In the genomic region with DNA sequence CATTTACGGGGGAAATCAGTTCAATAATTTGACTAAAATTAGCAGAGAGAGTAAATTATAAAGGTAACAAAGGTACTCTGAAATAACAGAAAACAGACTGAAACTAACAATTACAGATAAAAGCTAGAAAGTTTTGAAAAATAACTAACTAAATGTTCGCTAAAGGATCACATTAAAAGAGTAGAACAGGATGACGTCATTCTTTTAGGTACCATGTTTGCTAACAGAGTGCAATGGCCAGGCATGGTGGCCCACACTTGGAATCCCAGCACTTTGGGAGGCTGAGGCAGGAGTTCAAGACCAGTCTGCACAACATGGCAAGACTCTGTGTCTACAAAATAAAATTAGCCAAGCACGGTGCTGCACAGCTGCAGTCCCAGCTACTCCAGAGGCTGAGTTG, we compare ENCODE assay signal across 29 cellular contexts.
"Had no signal": no experiment of that assay in that cellular context is flagged by ENCODE, and none has a peak within 500 bp of the region (broad histone marks: within the 10 kb centered on the region; RNA-seq: fewer than 3 reads in every experiment).

No MANE protein-coding gene starts in this region.

- H3K4me1 Mint-ChIP-seq: activated CD4-positive, alpha-beta T cell treated with anti-CD3 and anti-CD28 coated beads for 36 hours; activated CD4-positive, alpha-beta T cell treated with anti-CD3 and anti-CD28 coated beads, Interleukin-2, amount 10 ng/mL, durations not matched to agents 24 days and 14 days; activated CD8-positive, alpha-beta memory T cell treated with anti-CD3 and anti-CD28 coated beads, Interleukin-2, amount 10 ng/mL, durations not matched to agents 7 days and 5 days; activated naive CD4-positive, alpha-beta T cell treated with anti-CD3 and anti-CD28 coated beads, Interleukin-2, amount 50 U/mL, for 24 hours; activated naive CD8-positive, alpha-beta T cell treated with anti-CD3 and anti-CD28 coated beads, Interleukin-2, amount 10 ng/mL, durations not matched to agents 7 days and 5 days; T-helper 17 cell had no signal

- H3K4me1 ChIP-seq: ascending aorta, colonic mucosa had no signal

- H3K4me3 Mint-ChIP-seq: activated CD4-positive, alpha-beta memory T cell treated with anti-CD3 and anti-CD28 coated beads for 36 hours; activated CD4-positive, alpha-beta T cell treated with anti-CD3 and anti-CD28 coated beads for 36 hours; activated CD4-positive, alpha-beta T cell treated with anti-CD3 and anti-CD28 coated beads, Interleukin-2, amount 10 ng/mL, durations not matched to agents 24 days and 14 days; activated CD8-positive, alpha-beta memory T cell treated with anti-CD3 and anti-CD28 coated beads, Interleukin-2, amount 10 ng/mL, durations not matched to agents 7 days and 5 days; activated CD8-positive, alpha-beta T cell treated with anti-CD3 and anti-CD28 coated beads, Interleukin-2, amount 10 ng/mL, durations not matched to agents 7 days and 5 days; activated naive CD4-positive, alpha-beta T cell treated with anti-CD3 and anti-CD28 coated beads for 36 hours; activated naive CD4-positive, alpha-beta T cell treated with anti-CD3 and anti-CD28 coated beads, Interleukin-2, amount 50 U/mL, for 24 hours; activated naive CD8-positive, alpha-beta T cell treated with anti-CD3 and anti-CD28 coated beads, Interleukin-2, amount 10 ng/mL, durations not matched to agents 7 days and 5 days; activated T-helper 1 cell treated with anti-CD3 and anti-CD28 coated beads, Interleukin-12 subunit alpha, Interleukin-12 subunit beta, Interleukin-2, Interleukin-4 antibody, amounts not matched to agents 30 ng/mL and 10 ng/mL and 1 ng/mL, durations not matched to agents 14 hours and 24 hours and 36 hours; effector memory CD8-positive, alpha-beta T cell; T-helper 17 cell had no signal

- FAIRE-seq: endothelial cell of umbilical vein, frontal cortex had no signal

- DNase-seq: activated CD4-positive, alpha-beta memory T cell treated with anti-CD3 and anti-CD28 coated beads for 36 hours; activated CD4-positive, alpha-beta T cell treated with anti-CD3 and anti-CD28 coated beads for 36 hours; activated CD4-positive, alpha-beta T cell treated with anti-CD3 and anti-CD28 coated beads, Interleukin-2, amount 10 ng/mL, durations not matched to agents 24 days and 14 days; activated CD4-positive, CD25-positive, alpha-beta regulatory T cell; activated CD4-positive, CD25-positive, alpha-beta regulatory T cell treated with anti-CD3 and anti-CD28 coated beads, Interleukin-2, amount 50 U/mL, for 72 hours; activated CD8-positive, alpha-beta memory T cell treated with anti-CD3 and anti-CD28 coated beads, Interleukin-2, amount 10 ng/mL, durations not matched to agents 7 days and 5 days; activated CD8-positive, alpha-beta memory T cell treated with anti-CD3 and anti-CD28 coated beads, Interleukin-2, amount 50 U/mL, for 4 hours; activated CD8-positive, alpha-beta T cell treated with anti-CD3 and anti-CD28 coated beads, Interleukin-2, amount 10 ng/mL, durations not matched to agents 7 days and 5 days; activated effector memory CD4-positive, alpha-beta T cell treated with anti-CD3 and anti-CD28 coated beads, Interleukin-2, amount 50 U/mL, for 16 hours; activated naive CD4-positive, alpha-beta T cell treated with anti-CD3 and anti-CD28 coated beads for 36 hours; activated naive CD8-positive, alpha-beta T cell treated with anti-CD3 and anti-CD28 coated beads, Interleukin-2, amount 10 ng/mL, durations not matched to agents 7 days and 5 days; activated T-cell treated with anti-CD3 and anti-CD28 coated beads, Interleukin-2, amount 50 U/mL, for 1 hour; activated T-cell treated with anti-CD3 and anti-CD28 coated beads, Interleukin-2, amount 50 U/mL, for 48 hours; central memory CD4-positive, alpha-beta T cell; cerebellar nuclear complex; dermis blood vessel endothelial cell; effector CD4-positive, alpha-beta T cell; effector memory CD8-positive, alpha-beta T cell; foreskin fibroblast; T-helper 1 cell; T-helper 17 cell had no signal

- H3K36me3 ChIP-seq: ascending aorta, colonic mucosa had no signal

- H3K4me3 ChIP-seq: ascending aorta, colonic mucosa had no signal

- H3K27ac Mint-ChIP-seq: activated CD4-positive, alpha-beta memory T cell treated with anti-CD3 and anti-CD28 coated beads for 36 hours; activated CD4-positive, alpha-beta T cell treated with anti-CD3 and anti-CD28 coated beads for 36 hours; activated CD4-positive, alpha-beta T cell treated with anti-CD3 and anti-CD28 coated beads, Interleukin-2, amount 10 ng/mL, durations not matched to agents 24 days and 14 days; activated CD8-positive, alpha-beta memory T cell treated with anti-CD3 and anti-CD28 coated beads, Interleukin-2, amount 10 ng/mL, durations not matched to agents 7 days and 5 days; activated CD8-positive, alpha-beta T cell treated with anti-CD3 and anti-CD28 coated beads, Interleukin-2, amount 10 ng/mL, durations not matched to agents 7 days and 5 days; activated naive CD4-positive, alpha-beta T cell treated with anti-CD3 and anti-CD28 coated beads for 36 hours; activated naive CD4-positive, alpha-beta T cell treated with anti-CD3 and anti-CD28 coated beads, Interleukin-2, amount 50 U/mL, for 24 hours; activated naive CD8-positive, alpha-beta T cell treated with anti-CD3 and anti-CD28 coated beads, Interleukin-2, amount 10 ng/mL, durations not matched to agents 7 days and 5 days; activated T-helper 1 cell treated with anti-CD3 and anti-CD28 coated beads, Interleukin-12 subunit alpha, Interleukin-12 subunit beta, Interleukin-2, Interleukin-4 antibody, amounts not matched to agents 30 ng/mL and 10 ng/mL and 1 ng/mL, durations not matched to agents 14 hours and 24 hours and 36 hours; activated T-helper 2 cell treated with anti-CD3 and anti-CD28 coated beads, Interferon-gamma antibody, Interleukin-2, Interleukin-4, amounts not matched to agents 10 μg/mL and 5 μg/mL and 100 μg/mL, durations not matched to agents 14 hours and 24 hours and 36 hours; effector memory CD8-positive, alpha-beta T cell; T-helper 17 cell had no signal

- H3K9me3 ChIP-seq: ascending aorta, colonic mucosa had no signal

- H3K36me3 Mint-ChIP-seq: activated CD4-positive, alpha-beta memory T cell treated with anti-CD3 and anti-CD28 coated beads for 36 hours; activated CD8-positive, alpha-beta memory T cell treated with anti-CD3 and anti-CD28 coated beads, Interleukin-2, amount 10 ng/mL, durations not matched to agents 7 days and 5 days; activated naive CD4-positive, alpha-beta T cell treated with anti-CD3 and anti-CD28 coated beads, Interleukin-2, amount 50 U/mL, for 24 hours; activated naive CD8-positive, alpha-beta T cell treated with anti-CD3 and anti-CD28 coated beads, Interleukin-2, amount 10 ng/mL, durations not matched to agents 7 days and 5 days had no signal

- H3K27ac ChIP-seq: ascending aorta, colonic mucosa, epithelial cell of prostate had no signal

- H3K9me3 Mint-ChIP-seq: activated CD4-positive, alpha-beta memory T cell treated with anti-CD3 and anti-CD28 coated beads for 36 hours; activated CD4-positive, alpha-beta T cell treated with anti-CD3 and anti-CD28 coated beads, Interleukin-2, amount 10 ng/mL, durations not matched to agents 24 days and 14 days; activated naive CD4-positive, alpha-beta T cell treated with anti-CD3 and anti-CD28 coated beads for 36 hours; activated naive CD4-positive, alpha-beta T cell treated with anti-CD3 and anti-CD28 coated beads, Interleukin-2, amount 50 U/mL, for 24 hours; activated naive CD8-positive, alpha-beta T cell treated with anti-CD3 and anti-CD28 coated beads, Interleukin-2, amount 10 ng/mL, durations not matched to agents 7 days and 5 days; activated T-helper 1 cell treated with anti-CD3 and anti-CD28 coated beads, Interleukin-12 subunit alpha, Interleukin-12 subunit beta, Interleukin-2, Interleukin-4 antibody, amounts not matched to agents 30 ng/mL and 10 ng/mL and 1 ng/mL, durations not matched to agents 14 hours and 24 hours and 36 hours; activated T-helper 2 cell treated with anti-CD3 and anti-CD28 coated beads, Interferon-gamma antibody, Interleukin-2, Interleukin-4, amounts not matched to agents 10 μg/mL and 5 μg/mL and 100 μg/mL, durations not matched to agents 14 hours and 24 hours and 36 hours; effector memory CD8-positive, alpha-beta T cell had no signal

- H3K27me3 ChIP-seq: ascending aorta, colonic mucosa had no signal

- ATAC-seq: activated CD4-positive, alpha-beta T cell treated with anti-CD3 and anti-CD28 coated beads for 36 hours; activated CD8-positive, alpha-beta memory T cell treated with anti-CD3 and anti-CD28 coated beads, Interleukin-2, amount 10 ng/mL, durations not matched to agents 7 days and 5 days; activated CD8-positive, alpha-beta T cell treated with anti-CD3 and anti-CD28 coated beads, Interleukin-2, amount 10 ng/mL, durations not matched to agents 7 days and 5 days; effector memory CD8-positive, alpha-beta T cell; T-helper 17 cell had no signal
